ENCODE assay signal across 14 cellular contexts in the genomic region with DNA sequence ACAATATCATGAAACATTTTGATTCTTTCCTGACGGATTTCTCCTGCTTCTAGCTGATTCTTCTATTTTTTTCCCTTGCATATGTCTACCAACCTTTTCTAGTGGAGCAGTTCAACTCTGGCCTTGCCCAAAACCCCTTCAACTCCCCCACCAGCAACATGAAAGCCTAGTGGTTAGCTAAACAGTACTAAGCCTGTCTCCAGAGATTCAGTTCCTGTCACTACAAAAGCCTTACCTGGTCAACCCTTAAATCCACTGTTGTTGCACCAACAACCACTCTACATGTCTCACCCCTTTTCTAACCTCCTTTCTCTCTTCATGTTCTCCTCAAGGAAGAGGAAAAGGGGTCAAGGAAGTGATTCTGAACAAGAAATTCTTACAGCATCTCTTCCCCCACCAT.
A peak's percentile ranks its signal among the peaks of the same experiment; 100 is the strongest.
DNase-seq lines count a peak whose midpoint lies in the region; ATAC-seq and TF ChIP-seq lines count a peak whose summit lies in the region.
"Had no signal": no experiment of that assay in that cellular context is flagged by ENCODE, and none has a peak within 500 bp of the region (broad histone marks: within the 10 kb centered on the region; RNA-seq: fewer than 3 reads in every experiment).

No MANE protein-coding gene starts in this region.

- no peak overlapping the region for H3K27ac Mint-ChIP-seq in type B pancreatic cell
- H3K27ac Mint-ChIP-seq: activated CD8-positive, alpha-beta T cell treated with anti-CD3 and anti-CD28 coated beads for 36 hours; activated naive CD8-positive, alpha-beta T cell treated with anti-CD3 and anti-CD28 coated beads, Interleukin-2, amount 10 ng/mL, durations not matched to agents 7 days and 5 days had no signal

- no peaks in the 10 kb centered on the region for H3K9me3 ChIP-seq in OCI-LY3 (ENCODE audit: insufficient read depth, low read length)
- H3K9me3 ChIP-seq: vagina had no signal

- peak overlapping the region; percentile 55 for H3K27ac ChIP-seq in OCI-LY3 (ENCODE audit: low read length)
- H3K27ac ChIP-seq: BLaER1 treated with 17β-estradiol and CSF1 and Interleukin-3, amounts not matched to agents 10 nM and 100 nM; vagina had no signal

- H3K4me1 ChIP-seq in OCI-LY3 (ENCODE audit: low read length): peaks cover 43% of the 10 kb centered on the region
- H3K4me1 ChIP-seq: BLaER1 treated with 17β-estradiol and CSF1 and Interleukin-3, amounts not matched to agents 10 nM and 100 nM had no signal

- no peak overlapping the region; the same call in 1 of the 2 replicates for H3K9ac ChIP-seq in OCI-LY3 (ENCODE audit: low read length)
- H3K9ac ChIP-seq: BLaER1 treated with 17β-estradiol and CSF1 and Interleukin-3, amounts not matched to agents 10 nM and 100 nM had no signal

- H3K4me1 Mint-ChIP-seq in type B pancreatic cell (ENCODE audit: unreplicated experiment): peaks cover 12% of the 10 kb centered on the region
- H3K4me1 Mint-ChIP-seq: activated naive CD8-positive, alpha-beta T cell treated with anti-CD3 and anti-CD28 coated beads, Interleukin-2, amount 10 ng/mL, durations not matched to agents 7 days and 5 days had no signal

- H3K36me3 Mint-ChIP-seq in type B pancreatic cell: no peaks in the 10 kb centered on the region
- H3K36me3 Mint-ChIP-seq: activated naive CD8-positive, alpha-beta T cell treated with anti-CD3 and anti-CD28 coated beads, Interleukin-2, amount 10 ng/mL, durations not matched to agents 7 days and 5 days had no signal

- H3K36me3 ChIP-seq in OCI-LY3 (replicated peaks; ENCODE audit: low read depth, low read length): no peaks in the 10 kb centered on the region
- H3K36me3 ChIP-seq: BLaER1 treated with 17β-estradiol and CSF1 and Interleukin-3, amounts not matched to agents 10 nM and 100 nM; vagina had no signal

- no peak overlapping the region for H3K4me3 Mint-ChIP-seq in type B pancreatic cell
- H3K4me3 Mint-ChIP-seq: activated CD8-positive, alpha-beta T cell treated with anti-CD3 and anti-CD28 coated beads for 36 hours; activated naive CD8-positive, alpha-beta T cell treated with anti-CD3 and anti-CD28 coated beads, Interleukin-2, amount 10 ng/mL, durations not matched to agents 7 days and 5 days had no signal

- H2AFZ ChIP-seq in OCI-LY3 (ENCODE audit: low read depth, low read length): peak overlapping the region; percentile 69

- H3K27me3 ChIP-seq in OCI-LY3 (ENCODE audit: low read depth, low read length): no peaks in the 10 kb centered on the region
- H3K27me3 ChIP-seq: BLaER1 treated with 17β-estradiol and CSF1 and Interleukin-3, amounts not matched to agents 10 nM and 100 nM; vagina had no signal

- peak overlapping the region; percentile 33 for H3K4me2 ChIP-seq in OCI-LY3 (ENCODE audit: low read length)
- H3K4me2 ChIP-seq: BLaER1 treated with 17β-estradiol and CSF1 and Interleukin-3, amounts not matched to agents 10 nM and 100 nM had no signal

- H3K4me3 ChIP-seq in OCI-LY3 (ENCODE audit: low read length): no peak overlapping the region
- H3K4me3 ChIP-seq: BLaER1 treated with 17β-estradiol and CSF1 and Interleukin-3, amounts not matched to agents 10 nM and 100 nM; vagina had no signal

- TF ChIP-seq CTCF in OCI-LY3 (IDR thresholded peaks at IDR 0.05; ENCODE audit: low read depth, low read length) (no peak), type B pancreatic cell (conservative IDR thresholded peaks at IDR 0.05) (no peak)

- no peaks in the 10 kb centered on the region for H4K20me1 ChIP-seq in OCI-LY3 (ENCODE audit: insufficient read depth, low read length)
- H4K20me1 ChIP-seq: BLaER1 treated with 17β-estradiol and CSF1 and Interleukin-3, amounts not matched to agents 10 nM and 100 nM had no signal

- no peaks in the 10 kb centered on the region for H3K79me2 ChIP-seq in OCI-LY3 (ENCODE audit: low read length)

- ATAC-seq in GM18519 (IDR thresholded peaks at IDR 0.05; ENCODE audit: low FRiP score, unreplicated experiment) (peak; percentile 39), GM21515 (IDR thresholded peaks at IDR 0.05; ENCODE audit: unreplicated experiment) (peak; percentile 65), HG03025 (IDR thresholded peaks at IDR 0.05; ENCODE audit: low FRiP score, unreplicated experiment) (peak; percentile 67)

- peaks cover 3% of the 10 kb centered on the region for H3K27me3 Mint-ChIP-seq in type B pancreatic cell

- DNase-seq in NCI-H2081 treated with DMSO at 0.1 percent for 48 hours (lab: John Stamatoyannopoulos, UW) (no peak), NCI-H774 (lab: John Stamatoyannopoulos, UW) (no peak), type B pancreatic cell (ENCODE audit: extremely low spot score, unreplicated experiment) (no peak)
- no peak for DNase-seq in stimulated activated CD4-positive, alpha-beta T cell treated with anti-CD3 and anti-CD28 coated beads, Interleukin-15, amount 100 ng/mL, for 24 hours
- DNase-seq: activated CD8-positive, alpha-beta T cell treated with anti-CD3 and anti-CD28 coated beads for 36 hours; activated naive CD8-positive, alpha-beta T cell treated with anti-CD3 and anti-CD28 coated beads, Interleukin-2, amount 10 ng/mL, durations not matched to agents 7 days and 5 days; GOT3; NCI-H1930 had no signal

- H3K9me3 Mint-ChIP-seq in type B pancreatic cell: no peaks in the 10 kb centered on the region
- H3K9me3 Mint-ChIP-seq: activated naive CD8-positive, alpha-beta T cell treated with anti-CD3 and anti-CD28 coated beads, Interleukin-2, amount 10 ng/mL, durations not matched to agents 7 days and 5 days had no signal
